18 cellular contexts compared by ENCODE assay signal in the genomic region with DNA sequence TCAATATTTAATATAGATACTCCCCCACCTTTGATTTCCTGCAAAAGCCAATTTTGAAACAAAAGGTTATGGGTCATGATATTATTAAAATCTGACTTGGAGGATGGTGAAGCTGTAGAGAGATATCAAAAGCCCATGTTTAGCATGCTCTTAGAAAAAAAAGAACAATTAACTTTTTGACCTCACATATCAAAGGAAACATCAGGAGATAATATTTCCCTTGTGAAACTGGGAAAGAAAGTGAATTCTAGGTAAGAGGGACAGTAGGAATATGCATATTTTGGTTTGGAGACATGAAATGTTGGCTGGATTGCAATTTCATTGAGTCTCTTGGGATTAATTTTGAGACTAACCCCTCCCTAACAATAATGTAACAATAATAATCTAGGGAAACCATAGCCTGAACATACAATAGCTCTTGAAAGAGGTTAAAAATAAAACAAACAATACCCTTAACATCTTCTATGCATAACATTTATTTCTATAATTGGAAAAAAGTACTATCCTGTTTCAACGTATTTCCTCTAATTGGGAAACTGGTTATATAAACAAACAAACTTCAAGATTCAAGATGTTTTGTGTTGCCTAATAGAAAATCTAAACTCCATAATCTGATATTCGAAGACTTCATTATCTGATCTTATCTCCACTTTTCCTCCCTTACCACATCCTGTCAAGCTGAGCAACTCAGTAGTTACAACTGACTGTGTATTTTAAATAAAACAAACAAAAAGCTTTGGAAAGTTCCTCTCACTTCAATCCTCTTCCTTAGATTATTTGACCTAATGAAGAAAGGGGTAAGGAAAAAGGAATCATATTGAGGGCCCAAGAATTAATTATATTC. TPM values are rescaled to one million over a fixed set of nuclear protein-coding genes. Genes with fewer than 3 reads are reported as not detected.
A peak's percentile ranks its signal among the peaks of the same experiment; 100 is the strongest.
DNase-seq lines count a peak whose midpoint lies in the region; ATAC-seq and TF ChIP-seq lines count a peak whose summit lies in the region.
"Had no signal": no experiment of that assay in that cellular context is flagged by ENCODE, and none has a peak within 500 bp of the region (broad histone marks: within the 10 kb centered on the region; RNA-seq: fewer than 3 reads in every experiment).

No MANE protein-coding gene starts in this region.

- H2AFZ ChIP-seq in mammary epithelial cell (ENCODE audit: low read depth, low read length), result no peak overlapping the region
- H2AFZ ChIP-seq in Karpas-422 (ENCODE audit: low read length), result no peak overlapping the region

- no peak overlapping the region for H2BK120ac ChIP-seq in mesendoderm (ENCODE audit: low read depth, low read length)

- no TSS peak for BruUV-seq in mammary epithelial cell (replicated peaks; lab: Mats Ljungman, UMichigan)

- H3K4me3 ChIP-seq in mammary epithelial cell (replicated peaks in 1 of 3; ENCODE audit: insufficient read depth in 1 of 3, low read depth in 2 of 3, low read length in 3 of 3) (no peak overlapping the region), mesendoderm (ENCODE audit: low read length) (no peak overlapping the region), Karpas-422 (ENCODE audit: low read length) (no peak overlapping the region)
- H3K4me3 ChIP-seq: transverse colon had no signal

- no peak overlapping the region for H4K8ac ChIP-seq in mesendoderm (ENCODE audit: low read depth, low read length)

- H3K4me2 ChIP-seq in mammary epithelial cell (ENCODE audit: insufficient read depth, low read depth, low read length), result no peak overlapping the region
- no peak overlapping the region for H3K4me2 ChIP-seq in mesendoderm (ENCODE audit: low read length)
- H3K4me2 ChIP-seq in Karpas-422 (ENCODE audit: low read depth, low read length, poor library complexity, severe bottlenecking), result no peak overlapping the region

- TF ChIP-seq CTCF in mammary epithelial cell (conservative IDR thresholded peaks at IDR 0.05 in 1 of 2, IDR thresholded peaks at IDR 0.05 in 1 of 2; ENCODE audit: extremely low read depth in 1 of 2, insufficient read depth in 1 of 2, low read depth in 1 of 2, low read length in 2 of 2), result no peak

- H3K79me2 ChIP-seq in mammary epithelial cell (ENCODE audit: insufficient read depth, low read length) (no peaks in the 10 kb centered on the region), mesendoderm (ENCODE audit: control insufficient read depth, insufficient read depth, low read length) (no peaks in the 10 kb centered on the region), Karpas-422 (ENCODE audit: low read length) (no peaks in the 10 kb centered on the region)

- H3K4me1 ChIP-seq in mammary epithelial cell (ENCODE audit: insufficient read depth, low read length) (no peaks in the 10 kb centered on the region), mesendoderm (ENCODE audit: control insufficient read depth, low read depth, low read length) (peaks cover 3% of the 10 kb centered on the region), Karpas-422 (ENCODE audit: low read length) (no peaks in the 10 kb centered on the region)

- H3K9ac ChIP-seq in mammary epithelial cell (ENCODE audit: insufficient read depth, low read length) (no peak overlapping the region), mesendoderm (ENCODE audit: low read length) (no peak overlapping the region), Karpas-422 (ENCODE audit: low read length) (no peak overlapping the region)

- intact Hi-C loops in mammary epithelial cell (cut with micrococcal nuclease), result no loop called here

- dilution Hi-C loops in mammary epithelial cell (cut with HindIII; ENCODE audit: low sequenced_read_pairs), result no loop called here

- no peak overlapping the region for H2BK5ac ChIP-seq in mesendoderm (ENCODE audit: low read length)

- no peak overlapping the region for H3K18ac ChIP-seq in mesendoderm (ENCODE audit: low read length)

- 53% methylated on average over 2 of the region's 2 CpGs for WGBS in mammary epithelial cell (ENCODE audit: low coverage, missing lambda C conversion rate)
- no CpG with 5 or more reads among the region's 2 CpGs for WGBS in mesendoderm (ENCODE audit: extremely low coverage, insufficient coverage, low lambda C conversion rate)

- H3K27ac ChIP-seq in mammary epithelial cell (ENCODE audit: insufficient read depth, low read depth, low read length) (no peak overlapping the region), mesendoderm (ENCODE audit: low read depth, low read length) (no peak overlapping the region), Karpas-422 (ENCODE audit: low read length) (no peak overlapping the region), caudate nucleus (ENCODE audit: low read depth, low read length) (no peak overlapping the region)
- H3K27ac ChIP-seq: epithelial cell of prostate, transverse colon had no signal

- H4K20me1 ChIP-seq in mammary epithelial cell (ENCODE audit: insufficient read depth, low read length), result no peaks in the 10 kb centered on the region
- H4K20me1 ChIP-seq in Karpas-422 (ENCODE audit: insufficient read depth, low read depth, low read length), result no peaks in the 10 kb centered on the region

- no peak overlapping the region for H2AK5ac ChIP-seq in mesendoderm (ENCODE audit: low read length)

- no peaks in the 10 kb centered on the region for H3K36me3 ChIP-seq in mammary epithelial cell (ENCODE audit: insufficient read depth, low read length)
- H3K36me3 ChIP-seq in mesendoderm (ENCODE audit: control insufficient read depth, insufficient read depth, low read length), result no peaks in the 10 kb centered on the region
- no peaks in the 10 kb centered on the region for H3K36me3 ChIP-seq in Karpas-422 (ENCODE audit: insufficient read depth, low read length)
- H3K36me3 ChIP-seq: transverse colon had no signal

- ATAC-seq in HG03460 (IDR thresholded peaks at IDR 0.05; ENCODE audit: unreplicated experiment), result no peak
- ATAC-seq: natural killer cell, WTC11 had no signal

- H3K27me3 ChIP-seq in mammary epithelial cell (ENCODE audit: insufficient read depth, low read length), result peaks cover 3% of the 10 kb centered on the region
- no peaks in the 10 kb centered on the region for H3K27me3 ChIP-seq in mesendoderm (ENCODE audit: insufficient read depth, low read length, poor library complexity)
- no peaks in the 10 kb centered on the region for H3K27me3 ChIP-seq in Karpas-422 (ENCODE audit: low read length)
- H3K27me3 ChIP-seq: transverse colon had no signal

- CTCF ChIA-PET in mammary epithelial cell (lab: Charles Lee; ENCODE audit: low non-redundant PET), result no interaction called here

- no peaks in the 10 kb centered on the region for H3K9me2 ChIP-seq in Karpas-422 (replicated peaks; ENCODE audit: insufficient read depth, low read length)

- no peak overlapping the region for H4K5ac ChIP-seq in mesendoderm (ENCODE audit: low read length)

- no peak overlapping the region for H2BK15ac ChIP-seq in mesendoderm (replicated peaks; ENCODE audit: low read depth)

- DNase-seq in EH (ENCODE audit: low read depth) (peak; percentile 82), LHCN-M2 (ENCODE audit: low read depth) (peak; percentile 15), mammary epithelial cell (peak; percentile 3), mesendoderm (peak; percentile 77), Karpas-422 (no peak), NCI-H526 (lab: John Stamatoyannopoulos, UW) (no peak), caudate nucleus (lab: John Stamatoyannopoulos, UW) (no peak)
- DNase-seq: activated naive CD8-positive, alpha-beta T cell treated with anti-CD3 and anti-CD28 coated beads, Interleukin-2, amount 10 ng/mL, durations not matched to agents 7 days and 5 days; CD8-positive, alpha-beta memory T cell; hypothalamus; natural killer cell; NCI-H1092 treated with DMSO at 0.1 percent for 48 hours; retina; stimulated activated CD4-positive, alpha-beta T cell treated with anti-CD3 and anti-CD28 coated beads, Interleukin-4, amount 100 ng/mL, for 24 hours; transverse colon had no signal

- H3K9me3 ChIP-seq in mammary epithelial cell (replicated peaks; ENCODE audit: insufficient read depth, low read length), result no peaks in the 10 kb centered on the region
- no peaks in the 10 kb centered on the region for H3K9me3 ChIP-seq in Karpas-422 (ENCODE audit: low read length)
- H3K9me3 ChIP-seq: transverse colon had no signal

- H3K4ac ChIP-seq in mesendoderm (ENCODE audit: low read depth, low read length), result no peak overlapping the region

- no peak overlapping the region for H3K56ac ChIP-seq in mesendoderm (ENCODE audit: low read length)

- no peaks in the 10 kb centered on the region for H3K79me1 ChIP-seq in mesendoderm (ENCODE audit: low read length)

- in situ Hi-C loops in mammary epithelial cell (cut with MboI; ENCODE audit: low sequenced_read_pairs in 2 of 2), result no loop called here

- no peak overlapping the region for H3K23ac ChIP-seq in mesendoderm (ENCODE audit: low read length)

RNA-seq across cellular contexts. Expression of gene TMEM26, which starts 14.8 kb away (rescaled TPM):
- 0.71 and 1.8 TPM in 2 replicates for total RNA-seq in LHCN-M2 (2014; rRNA removed)
- 0.26 TPM for polyA plus RNA-seq in LHCN-M2 (2012)
- not detected for total RNA-seq in mammary epithelial cell
- not detected for polyA plus RNA-seq in mammary epithelial cell
- polyA minus RNA-seq in mammary epithelial cell, result not detected
- polyA plus RNA-seq in mesendoderm (2013, experiment 1 of 2), result 0.17 TPM
- 0.04 TPM for polyA plus RNA-seq in mesendoderm (2013, experiment 2 of 2)
- not detected in 2 replicates for total RNA-seq in Karpas-422 (2014; rRNA removed; shearing (Covaris generic); ENCODE audit: low replicate concordance)
- total RNA-seq: activated naive CD8-positive, alpha-beta T cell treated with anti-CD3 and anti-CD28 coated beads, Interleukin-2, amount 10 ng/mL, durations not matched to agents 7 days and 5 days; CD8-positive, alpha-beta memory T cell; natural killer cell had no signal
- polyA plus RNA-seq: CD8-positive, alpha-beta memory T cell had no signal

Comparison
In these comparisons a context has a peak if more than half of its experiments do, and no peak if none do; other contexts are left out.
1. DNase-seq: peak in EH (single experiment), LHCN-M2 (single experiment), mammary epithelial cell (single experiment) and mesendoderm (single experiment); none in Karpas-422 (single experiment), NCI-H526 (0 of 2) and caudate nucleus (0 of 61).